ENCODE assay signal across 17 cellular contexts in the genomic region with DNA sequence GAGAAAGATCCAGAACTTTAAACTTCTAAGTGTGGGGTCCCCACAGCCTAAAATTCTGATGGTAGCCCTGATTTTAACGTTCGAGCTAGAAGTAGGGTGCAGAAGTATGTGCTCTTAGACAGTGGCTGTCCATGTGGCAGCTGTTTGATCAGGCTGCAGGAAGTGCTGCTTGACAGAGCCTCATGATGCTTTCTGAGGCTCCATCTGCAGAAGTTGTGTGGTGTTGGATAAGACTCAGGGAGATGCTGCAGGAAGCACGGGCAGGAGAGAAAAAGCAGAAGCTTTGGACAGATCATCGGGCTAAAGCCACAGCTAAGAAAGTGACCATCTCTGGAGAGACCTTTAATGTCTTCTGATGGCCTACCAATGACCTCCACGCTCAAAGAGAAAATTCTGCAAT. TPM values are rescaled to one million over a fixed set of nuclear protein-coding genes. Genes with fewer than 3 reads are reported as not detected.
DNase-seq lines count a peak whose midpoint lies in the region; ATAC-seq and TF ChIP-seq lines count a peak whose summit lies in the region.
"Had no signal": no experiment of that assay in that cellular context is flagged by ENCODE, and none has a peak within 500 bp of the region (broad histone marks: within the 10 kb centered on the region; RNA-seq: fewer than 3 reads in every experiment).

No MANE protein-coding gene starts in this region.

- ATAC-seq in activated CD8-positive, alpha-beta T cell treated with anti-CD3 and anti-CD28 coated beads for 36 hours = no peak
- no peak for ATAC-seq in HG03457 (IDR thresholded peaks at IDR 0.05; ENCODE audit: unreplicated experiment)

- H2AFZ ChIP-seq in osteoblast (ENCODE audit: low read length) = no peak overlapping the region

- peaks cover 94% of the 10 kb centered on the region for H3K79me2 ChIP-seq in osteoblast (ENCODE audit: insufficient read depth, low read length)

- POLR2A ChIA-PET in activated CD8-positive, alpha-beta T cell treated with anti-CD3 and anti-CD28 coated beads for 36 hours (lab: Charles Lee) = interaction anchor here (1.1 kb wide), 1 partner anchor 9 kb away, joined by 3 read pairs; no protein-coding TSS in a partner anchor

- CTCF ChIA-PET in activated CD8-positive, alpha-beta T cell treated with anti-CD3 and anti-CD28 coated beads for 36 hours (lab: Charles Lee) = no interaction called here

- TF ChIP-seq CTCF in activated CD8-positive, alpha-beta T cell treated with anti-CD3 and anti-CD28 coated beads for 36 hours (IDR thresholded peaks at IDR 0.05) = no peak
- TF ChIP-seq CTCF in osteoblast (IDR thresholded peaks at IDR 0.05; ENCODE audit: extremely low read depth, low read depth, low read length) (no peak), endodermal cell (conservative IDR thresholded peaks at IDR 0.05) (no peak)

- H3K9ac ChIP-seq in endodermal cell (ENCODE audit: extremely low read depth, low read length, poor library complexity, severe bottlenecking) = no peak overlapping the region

- intact Hi-C loops in activated CD8-positive, alpha-beta T cell treated with anti-CD3 and anti-CD28 coated beads for 36 hours (cut with micrococcal nuclease) = no loop called here
- intact Hi-C loops in activated T-helper 1 cell treated with anti-CD3 and anti-CD28 coated beads, Interleukin-12 subunit alpha, Interleukin-12 subunit beta, Interleukin-2, Interleukin-4 antibody, amounts not matched to agents 30 ng/mL and 10 ng/mL and 1 ng/mL, durations not matched to agents 14 hours and 24 hours and 36 hours (cut with micrococcal nuclease) = no loop called here

- peaks cover 11% of the 10 kb centered on the region for H3K36me3 Mint-ChIP-seq in activated CD8-positive, alpha-beta T cell treated with anti-CD3 and anti-CD28 coated beads for 36 hours (ENCODE audit: low read depth)
- peaks cover 25% of the 10 kb centered on the region for H3K36me3 Mint-ChIP-seq in activated T-helper 1 cell treated with anti-CD3 and anti-CD28 coated beads, Interleukin-12 subunit alpha, Interleukin-12 subunit beta, Interleukin-2, Interleukin-4 antibody, amounts not matched to agents 30 ng/mL and 10 ng/mL and 1 ng/mL, durations not matched to agents 14 hours and 24 hours and 36 hours (ENCODE audit: low read depth)
- H3K36me3 Mint-ChIP-seq in endodermal cell (ENCODE audit: low read depth) = peaks cover 14% of the 10 kb centered on the region

- no peak overlapping the region for H3K4me3 Mint-ChIP-seq in activated CD8-positive, alpha-beta T cell treated with anti-CD3 and anti-CD28 coated beads for 36 hours
- H3K4me3 Mint-ChIP-seq in activated T-helper 1 cell treated with anti-CD3 and anti-CD28 coated beads, Interleukin-12 subunit alpha, Interleukin-12 subunit beta, Interleukin-2, Interleukin-4 antibody, amounts not matched to agents 30 ng/mL and 10 ng/mL and 1 ng/mL, durations not matched to agents 14 hours and 24 hours and 36 hours = no peak overlapping the region
- no peak overlapping the region for H3K4me3 Mint-ChIP-seq in endodermal cell

- H3K4me2 ChIP-seq in osteoblast (ENCODE audit: insufficient read depth, low read length) = no peak overlapping the region

- H3K4me1 ChIP-seq in osteoblast (ENCODE audit: insufficient read depth, low read length) (no peaks in the 10 kb centered on the region), endodermal cell (ENCODE audit: control insufficient read depth, insufficient read depth, low read length) (peaks cover 7% of the 10 kb centered on the region)

- H3K27me3 ChIP-seq in osteoblast (ENCODE audit: insufficient read depth, low read length) (no peaks in the 10 kb centered on the region), endodermal cell (ENCODE audit: control insufficient read depth, insufficient read depth, low read length, poor library complexity, severe bottlenecking) (no peaks in the 10 kb centered on the region)
- H3K27me3 ChIP-seq: transverse colon had no signal

- WGBS in endodermal cell (ENCODE audit: insufficient coverage in 1 of 2, insufficient read length in 1 of 2), 2 experiments = 92 to 97% methylated on average over 3 to 5 of the region's 5 CpGs

- H3K4me3 ChIP-seq in osteoblast (ENCODE audit: insufficient read depth, low read length) = no peak overlapping the region
- H3K4me3 ChIP-seq in endodermal cell (ENCODE audit: low read length) = no peak overlapping the region
- H3K4me3 ChIP-seq: coronary artery, transverse colon had no signal

- H3K36me3 ChIP-seq in osteoblast (ENCODE audit: insufficient read depth, low read length) (no peaks in the 10 kb centered on the region), endodermal cell (ENCODE audit: control insufficient read depth, insufficient read depth, low read length) (no peaks in the 10 kb centered on the region)
- H3K36me3 ChIP-seq: transverse colon had no signal

- no peaks in the 10 kb centered on the region for H3K27me3 Mint-ChIP-seq in activated CD8-positive, alpha-beta T cell treated with anti-CD3 and anti-CD28 coated beads for 36 hours
- H3K27me3 Mint-ChIP-seq in activated T-helper 1 cell treated with anti-CD3 and anti-CD28 coated beads, Interleukin-12 subunit alpha, Interleukin-12 subunit beta, Interleukin-2, Interleukin-4 antibody, amounts not matched to agents 30 ng/mL and 10 ng/mL and 1 ng/mL, durations not matched to agents 14 hours and 24 hours and 36 hours (ENCODE audit: insufficient read depth) = no peaks in the 10 kb centered on the region
- no peaks in the 10 kb centered on the region for H3K27me3 Mint-ChIP-seq in endodermal cell (ENCODE audit: insufficient read depth)
- H3K27me3 Mint-ChIP-seq: IgD-negative memory B cell had no signal

- no peaks in the 10 kb centered on the region for H3K9me3 Mint-ChIP-seq in activated CD8-positive, alpha-beta T cell treated with anti-CD3 and anti-CD28 coated beads for 36 hours
- H3K9me3 Mint-ChIP-seq in activated T-helper 1 cell treated with anti-CD3 and anti-CD28 coated beads, Interleukin-12 subunit alpha, Interleukin-12 subunit beta, Interleukin-2, Interleukin-4 antibody, amounts not matched to agents 30 ng/mL and 10 ng/mL and 1 ng/mL, durations not matched to agents 14 hours and 24 hours and 36 hours = no peaks in the 10 kb centered on the region
- no peaks in the 10 kb centered on the region for H3K9me3 Mint-ChIP-seq in endodermal cell
- H3K9me3 Mint-ChIP-seq: IgD-negative memory B cell had no signal

- H3K27ac Mint-ChIP-seq in activated CD8-positive, alpha-beta T cell treated with anti-CD3 and anti-CD28 coated beads for 36 hours = peak overlapping the region; percentile 0
- no peak overlapping the region for H3K27ac Mint-ChIP-seq in activated T-helper 1 cell treated with anti-CD3 and anti-CD28 coated beads, Interleukin-12 subunit alpha, Interleukin-12 subunit beta, Interleukin-2, Interleukin-4 antibody, amounts not matched to agents 30 ng/mL and 10 ng/mL and 1 ng/mL, durations not matched to agents 14 hours and 24 hours and 36 hours
- H3K27ac Mint-ChIP-seq in endodermal cell = no peak overlapping the region
- H3K27ac Mint-ChIP-seq: IgD-negative memory B cell had no signal

- H3K27ac ChIP-seq in osteoblast (ENCODE audit: low read depth, low read length) (no peak overlapping the region), endodermal cell (ENCODE audit: low read depth, low read length) (no peak overlapping the region)
- H3K27ac ChIP-seq: coronary artery, transverse colon, VCaP had no signal

- H4K20me1 ChIP-seq in osteoblast (ENCODE audit: insufficient read depth, low read length) = peaks cover 13% of the 10 kb centered on the region

- DNase-seq in NOMO-1 treated with DMSO at 0.1 percent for 48 hours (lab: John Stamatoyannopoulos, UW; ENCODE audit: unreplicated experiment) (peak; percentile 64), NOMO-1 treated with dmso at 0.1 percent for 144 hours (lab: John Stamatoyannopoulos, UW; ENCODE audit: unreplicated experiment) (no peak), KG1 (lab: John Stamatoyannopoulos, UW) (peak; percentile 27), osteoblast (ENCODE audit: insufficient read length, low spot score, missing footprints) (peak; percentile 55), endodermal cell (no peak)
- DNase-seq in activated CD8-positive, alpha-beta T cell treated with anti-CD3 and anti-CD28 coated beads for 36 hours = no peak
- no peak for DNase-seq in activated T-helper 1 cell treated with anti-CD3 and anti-CD28 coated beads, Interleukin-12 subunit alpha, Interleukin-12 subunit beta, Interleukin-2, Interleukin-4 antibody, amounts not matched to agents 30 ng/mL and 10 ng/mL and 1 ng/mL, durations not matched to agents 14 hours and 24 hours and 36 hours (ENCODE audit: low spot score)
- DNase-seq: activated naive CD4-positive, alpha-beta T cell; COR-L47; NCI-H1436; NCI-H226; stimulated activated CD4-positive, alpha-beta T cell treated with anti-CD3 and anti-CD28 coated beads, Interleukin-4, amount 100 ng/mL, for 24 hours; transverse colon had no signal

- no peaks in the 10 kb centered on the region for H3K9me3 ChIP-seq in osteoblast (ENCODE audit: low read depth, low read length)
- no peaks in the 10 kb centered on the region for H3K9me3 ChIP-seq in endodermal cell (ENCODE audit: control insufficient read depth, low read length)
- H3K9me3 ChIP-seq: transverse colon had no signal

- H3K4me1 Mint-ChIP-seq in activated CD8-positive, alpha-beta T cell treated with anti-CD3 and anti-CD28 coated beads for 36 hours (ENCODE audit: low read depth) = peaks cover 60% of the 10 kb centered on the region
- peaks cover 35% of the 10 kb centered on the region for H3K4me1 Mint-ChIP-seq in activated T-helper 1 cell treated with anti-CD3 and anti-CD28 coated beads, Interleukin-12 subunit alpha, Interleukin-12 subunit beta, Interleukin-2, Interleukin-4 antibody, amounts not matched to agents 30 ng/mL and 10 ng/mL and 1 ng/mL, durations not matched to agents 14 hours and 24 hours and 36 hours (ENCODE audit: low read depth)
- peaks cover 35% of the 10 kb centered on the region for H3K4me1 Mint-ChIP-seq in endodermal cell

RNA-seq across cellular contexts. Expression of a gene that starts 8.1 kb away (rescaled TPM):
- total RNA-seq in activated CD8-positive, alpha-beta T cell treated with anti-CD3 and anti-CD28 coated beads for 36 hours = 10 to 100 TPM; 19.7 to 19.9 TPM
- total RNA-seq in osteoblast (17.7 and 20.6 TPM in 2 replicates), endodermal cell (10 to 100 TPM; 32.7 to 33.3 TPM)
- total RNA-seq in activated T-helper 1 cell treated with anti-CD3 and anti-CD28 coated beads, Interleukin-12 subunit alpha, Interleukin-12 subunit beta, Interleukin-2, Interleukin-4 antibody, amounts not matched to agents 30 ng/mL and 10 ng/mL and 1 ng/mL, durations not matched to agents 14 hours and 24 hours and 36 hours = 26.2 and 29.9 TPM in 2 replicates
- polyA plus RNA-seq in endodermal cell (2013, experiment 1 of 2) = 24.2 TPM
- 22.1 TPM for polyA plus RNA-seq in endodermal cell (2013, experiment 2 of 2)

Comparison
In these comparisons a context has a peak if more than half of its experiments do, and no peak if none do; other contexts are left out.
1. DNase-seq: peak in NOMO-1 treated with DMSO at 0.1 percent for 48 hours (single experiment), KG1 (single experiment) and osteoblast (single experiment); none in NOMO-1 treated with dmso at 0.1 percent for 144 hours (single experiment), activated CD8-positive, alpha-beta T cell treated with anti-CD3 and anti-CD28 coated beads for 36 hours (single experiment), activated T-helper 1 cell treated with anti-CD3 and anti-CD28 coated beads, Interleukin-12 subunit alpha, Interleukin-12 subunit beta, Interleukin-2, Interleukin-4 antibody, amounts not matched to agents 30 ng/mL and 10 ng/mL and 1 ng/mL, durations not matched to agents 14 hours and 24 hours and 36 hours (single experiment) and endodermal cell (single experiment).